Comparison of ENCODE assay signal across 20 cellular contexts in genomic region chr5:9421823-9422354, GRCh38.
DNase-seq lines count a peak whose midpoint lies in the region; ATAC-seq, FAIRE-seq and TF ChIP-seq lines count a peak whose summit lies in the region.
"Had no signal": no experiment of that assay in that cellular context is flagged by ENCODE, and none has a peak within 500 bp of the region (broad histone marks: within the 10 kb centered on the region; RNA-seq: fewer than 3 reads in every experiment).

No MANE protein-coding gene starts in this region.

- H3K4me3 ChIP-seq in A549, result no peak overlapping the region
- H3K4me3 ChIP-seq in astrocyte of the spinal cord (ENCODE audit: low read depth, low read length), result no peak overlapping the region
- no peak overlapping the region for H3K4me3 ChIP-seq in CD4-positive, alpha-beta memory T cell (ENCODE audit: low read length in 2 of 2)
- H3K4me3 ChIP-seq: SJCRH30 had no signal

- no peaks in the 10 kb centered on the region for H3K9me3 ChIP-seq in A549
- H3K9me3 ChIP-seq in CD4-positive, alpha-beta memory T cell (ENCODE audit: control insufficient read depth in 1 of 2, low read length in 2 of 2), result no peaks in the 10 kb centered on the region
- H3K9me3 ChIP-seq: SJCRH30 had no signal

- H3K4me2 ChIP-seq in A549, result no peak overlapping the region

- no peak for TF ChIP-seq EP300 in A549 (IDR thresholded peaks at IDR 0.05)

- H3K36me3 Mint-ChIP-seq in mesothelial cell of epicardium, result peaks cover 9% of the 10 kb centered on the region
- no peaks in the 10 kb centered on the region for H3K36me3 Mint-ChIP-seq in CD4-positive, alpha-beta memory T cell
- H3K36me3 Mint-ChIP-seq: CD14-positive monocyte had no signal

- peaks cover 18% of the 10 kb centered on the region for H3K9me3 Mint-ChIP-seq in mesothelial cell of epicardium
- H3K9me3 Mint-ChIP-seq in CD4-positive, alpha-beta memory T cell, result peaks cover 2 to 17% (median 9%) of the 10 kb centered on the region in 8 donors

- no peak overlapping the region for H3K4me3 Mint-ChIP-seq in mesothelial cell of epicardium
- no peak overlapping the region for H3K4me3 Mint-ChIP-seq in CD4-positive, alpha-beta memory T cell
- H3K4me3 Mint-ChIP-seq: CD14-positive monocyte had no signal

- no peak for FAIRE-seq in A549 (lab: Jason Lieb, UNC)
- FAIRE-seq: GM12892 had no signal

- TF ChIP-seq RAD21 in A549 (conservative IDR thresholded peaks at IDR 0.05 in 1 of 2, IDR thresholded peaks at IDR 0.05 in 1 of 2), result no peak

- ATAC-seq in A549 (no peak), GM18517 (IDR thresholded peaks at IDR 0.05; ENCODE audit: unreplicated experiment) (no peak), HG02763 (IDR thresholded peaks at IDR 0.05; ENCODE audit: unreplicated experiment) (no peak)

- no peaks in the 10 kb centered on the region for H3K27me3 Mint-ChIP-seq in mesothelial cell of epicardium (ENCODE audit: low read depth)
- no peaks in the 10 kb centered on the region for H3K27me3 Mint-ChIP-seq in CD4-positive, alpha-beta memory T cell

- 19% methylated on average over 3 of the region's 3 CpGs for WGBS in A549 (ENCODE audit: missing lambda C conversion rate)

- in situ Hi-C loops in astrocyte of the spinal cord (cut with HindIII; ENCODE audit: low sequenced_read_pairs), result no loop called here

- CTCF ChIA-PET in A549 (lab: Yijun Ruan, JAX), result no interaction called here
- CTCF ChIA-PET in CD4-positive, alpha-beta memory T cell (lab: Charles Lee; ENCODE audit: partially characterized antibody), result no interaction called here

- H3K4me1 ChIP-seq in A549, result no peaks in the 10 kb centered on the region
- no peaks in the 10 kb centered on the region for H3K4me1 ChIP-seq in CD4-positive, alpha-beta memory T cell (ENCODE audit: insufficient read depth, low read length)
- H3K4me1 ChIP-seq: SJCRH30 had no signal

- no peak for DNase-seq in A549 (ENCODE audit: low read depth in 1 of 2, low spot score in 1 of 2)
- DNase-seq in LoVo (ENCODE audit: low spot score), result peak; percentile 19
- DNase-seq in astrocyte of the spinal cord (ENCODE audit: low read depth, low spot score), result peak; percentile 12
- DNase-seq in mesothelial cell of epicardium (ENCODE audit: low spot score in 2 of 2, unreplicated experiment in 2 of 2), result no peak
- no peak for DNase-seq in cortex of kidney (lab: John Stamatoyannopoulos, UW)
- no peak for DNase-seq in CD4-positive, alpha-beta memory T cell
- DNase-seq: Calu3, DMS79, GDM1, KG1, NCI-H1417 treated with DMSO at 0.1 percent for 48 hours, NCI-H2029, NCI-H2171 treated with DMSO at 0.1 percent for 48 hours, NCI-H774, SJCRH30 had no signal

- no peak overlapping the region for H3K27ac ChIP-seq in A549
- no peak overlapping the region for H3K27ac ChIP-seq in CD4-positive, alpha-beta memory T cell (ENCODE audit: low read depth, low read length)
- H3K27ac ChIP-seq: RWPE1, SJCRH30 had no signal

- peaks cover 29% of the 10 kb centered on the region for H3K4me1 Mint-ChIP-seq in mesothelial cell of epicardium
- no peaks in the 10 kb centered on the region for H3K4me1 Mint-ChIP-seq in CD4-positive, alpha-beta memory T cell
- H3K4me1 Mint-ChIP-seq: CD14-positive monocyte had no signal

- intact Hi-C loops in CD4-positive, alpha-beta memory T cell (cut with micrococcal nuclease), result no loop called here

- POLR2A ChIA-PET in A549 (lab: Yijun Ruan, JAX), result no interaction called here
- POLR2A ChIA-PET in CD4-positive, alpha-beta memory T cell (lab: Charles Lee; ENCODE audit: partially characterized antibody), result no interaction called here

- H3K27me3 ChIP-seq in CD4-positive, alpha-beta memory T cell (ENCODE audit: insufficient read depth, low read length), result no peaks in the 10 kb centered on the region
- H3K27me3 ChIP-seq: SJCRH30 had no signal

- H3K36me3 ChIP-seq in CD4-positive, alpha-beta memory T cell (ENCODE audit: insufficient read depth, low read length), result no peaks in the 10 kb centered on the region
- H3K36me3 ChIP-seq: SJCRH30 had no signal

- TF ChIP-seq POLR2A in A549 (IDR thresholded peaks at IDR 0.05; ENCODE audit: low read length), result no peak

- peak overlapping the region; percentile 59 for H3K27ac Mint-ChIP-seq in mesothelial cell of epicardium
- H3K27ac Mint-ChIP-seq in CD4-positive, alpha-beta memory T cell, result no peak overlapping the region
- H3K27ac Mint-ChIP-seq: CD14-positive monocyte had no signal

- TF ChIP-seq CTCF in A549 (IDR thresholded peaks at IDR 0.05) (no peak), astrocyte of the spinal cord (IDR thresholded peaks at IDR 0.05; ENCODE audit: low read depth, low read length) (no peak), mesothelial cell of epicardium (IDR thresholded peaks at IDR 0.05; ENCODE audit: unreplicated experiment) (no peak)

TF ChIP-seq in A549, 52 proteins besides CTCF, POLR2A, EP300 and RAD21:
- no peak for TF ChIP-seq HEYL (CRISPR knock-in tag; IDR thresholded peaks at IDR 0.05)
- TF ChIP-seq NFE2L2 (conservative IDR thresholded peaks at IDR 0.05; ENCODE audit: low read length), result no peak
- peak; percentile 50 for TF ChIP-seq MAFK (IDR thresholded peaks at IDR 0.05; ENCODE audit: partially characterized antibody)

Comparison
In these comparisons a context has a peak if more than half of its experiments do, and no peak if none do; other contexts are left out.
1. DNase-seq: peak in LoVo (single experiment) and astrocyte of the spinal cord (single experiment); none in A549 (0 of 2), mesothelial cell of epicardium (0 of 2), cortex of kidney (single experiment) and CD4-positive, alpha-beta memory T cell (0 of 5).